1 cellular context compared by ENCODE assay signal in the genomic region with DNA sequence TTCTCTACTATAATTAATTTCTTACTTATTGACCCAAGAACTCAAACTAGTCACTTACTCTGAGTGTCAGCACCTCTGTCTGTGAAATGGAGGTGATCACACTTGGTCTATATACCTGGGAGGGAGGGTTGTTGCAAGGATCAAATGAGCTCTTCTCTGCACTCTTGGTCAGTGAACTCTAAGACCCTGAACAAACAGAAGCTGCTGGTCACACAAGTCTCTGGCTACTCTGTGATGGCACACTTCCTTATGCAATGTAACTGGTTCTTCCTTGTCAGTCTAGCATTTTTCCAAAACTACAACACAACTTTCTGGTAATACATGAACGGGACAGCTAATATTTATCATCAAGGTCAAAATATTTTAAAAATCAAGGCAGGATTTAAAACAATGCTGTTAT.
TF ChIP-seq lines count a peak whose summit lies in the region.

No MANE protein-coding gene starts in this region.

TF ChIP-seq in HepG2, 621 proteins besides CTCF, POLR2A, EP300 and RAD21 (continued from another document):
- TF ChIP-seq ZNF12 (CRISPR knock-in tag; IDR thresholded peaks at IDR 0.05) (no peak), RBFOX2 (IDR thresholded peaks at IDR 0.05; ENCODE audit: low read depth, low read length) (no peak), BCL6 (CRISPR knock-in tag; IDR thresholded peaks at IDR 0.05) (0 out of 2 replicates have a peak, but pooled peaks have one; percentile 33), ELF3 (CRISPR knock-in tag; IDR thresholded peaks at IDR 0.05) (peak; percentile 46; the same call in 1 of the 2 replicates), PPARG (CRISPR knock-in tag; conservative IDR thresholded peaks at IDR 0.05) (peak; percentile 42; the same call in 1 of the 2 replicates), ELF4 (CRISPR knock-in tag; IDR thresholded peaks at IDR 0.05; ENCODE audit: borderline replicate concordance) (no peak), RARA (CRISPR knock-in tag; IDR thresholded peaks at IDR 0.05) (peak; percentile 62), ZNF616 (CRISPR knock-in tag; IDR thresholded peaks at IDR 0.05; ENCODE audit: low read depth) (no peak), HOXA3 (CRISPR knock-in tag; IDR thresholded peaks at IDR 0.05) (no peak), ZNF264 (CRISPR knock-in tag; IDR thresholded peaks at IDR 0.05) (peak; percentile 25; the same call in 1 of the 2 replicates), ZNF670 (CRISPR knock-in tag; IDR thresholded peaks at IDR 0.05; ENCODE audit: borderline replicate concordance) (no peak)
- TF ChIP-seq, protein P1, sequence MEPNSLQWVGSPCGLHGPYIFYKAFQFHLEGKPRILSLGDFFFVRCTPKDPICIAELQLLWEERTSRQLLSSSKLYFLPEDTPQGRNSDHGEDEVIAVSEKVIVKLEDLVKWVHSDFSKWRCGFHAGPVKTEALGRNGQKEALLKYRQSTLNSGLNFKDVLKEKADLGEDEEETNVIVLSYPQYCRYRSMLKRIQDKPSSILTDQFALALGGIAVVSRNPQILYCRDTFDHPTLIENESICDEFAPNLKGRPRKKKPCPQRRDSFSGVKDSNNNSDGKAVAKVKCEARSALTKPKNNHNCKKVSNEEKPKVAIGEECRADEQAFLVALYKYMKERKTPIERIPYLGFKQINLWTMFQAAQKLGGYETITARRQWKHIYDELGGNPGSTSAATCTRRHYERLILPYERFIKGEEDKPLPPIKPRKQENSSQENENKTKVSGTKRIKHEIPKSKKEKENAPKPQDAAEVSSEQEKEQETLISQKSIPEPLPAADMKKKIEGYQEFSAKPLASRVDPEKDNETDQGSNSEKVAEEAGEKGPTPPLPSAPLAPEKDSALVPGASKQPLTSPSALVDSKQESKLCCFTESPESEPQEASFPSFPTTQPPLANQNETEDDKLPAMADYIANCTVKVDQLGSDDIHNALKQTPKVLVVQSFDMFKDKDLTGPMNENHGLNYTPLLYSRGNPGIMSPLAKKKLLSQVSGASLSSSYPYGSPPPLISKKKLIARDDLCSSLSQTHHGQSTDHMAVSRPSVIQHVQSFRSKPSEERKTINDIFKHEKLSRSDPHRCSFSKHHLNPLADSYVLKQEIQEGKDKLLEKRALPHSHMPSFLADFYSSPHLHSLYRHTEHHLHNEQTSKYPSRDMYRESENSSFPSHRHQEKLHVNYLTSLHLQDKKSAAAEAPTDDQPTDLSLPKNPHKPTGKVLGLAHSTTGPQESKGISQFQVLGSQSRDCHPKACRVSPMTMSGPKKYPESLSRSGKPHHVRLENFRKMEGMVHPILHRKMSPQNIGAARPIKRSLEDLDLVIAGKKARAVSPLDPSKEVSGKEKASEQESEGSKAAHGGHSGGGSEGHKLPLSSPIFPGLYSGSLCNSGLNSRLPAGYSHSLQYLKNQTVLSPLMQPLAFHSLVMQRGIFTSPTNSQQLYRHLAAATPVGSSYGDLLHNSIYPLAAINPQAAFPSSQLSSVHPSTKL (CRISPR knock-in tag; IDR thresholded peaks at IDR 0.05) = peak; percentile 39
- TF ChIP-seq, protein P2, sequence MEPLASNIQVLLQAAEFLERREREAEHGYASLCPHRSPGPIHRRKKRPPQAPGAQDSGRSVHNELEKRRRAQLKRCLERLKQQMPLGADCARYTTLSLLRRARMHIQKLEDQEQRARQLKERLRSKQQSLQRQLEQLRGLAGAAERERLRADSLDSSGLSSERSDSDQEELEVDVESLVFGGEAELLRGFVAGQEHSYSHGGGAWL (CRISPR knock-in tag; IDR thresholded peaks at IDR 0.05) = no peak
